Comparison of ENCODE assay signal across 22 cellular contexts in the genomic region with DNA sequence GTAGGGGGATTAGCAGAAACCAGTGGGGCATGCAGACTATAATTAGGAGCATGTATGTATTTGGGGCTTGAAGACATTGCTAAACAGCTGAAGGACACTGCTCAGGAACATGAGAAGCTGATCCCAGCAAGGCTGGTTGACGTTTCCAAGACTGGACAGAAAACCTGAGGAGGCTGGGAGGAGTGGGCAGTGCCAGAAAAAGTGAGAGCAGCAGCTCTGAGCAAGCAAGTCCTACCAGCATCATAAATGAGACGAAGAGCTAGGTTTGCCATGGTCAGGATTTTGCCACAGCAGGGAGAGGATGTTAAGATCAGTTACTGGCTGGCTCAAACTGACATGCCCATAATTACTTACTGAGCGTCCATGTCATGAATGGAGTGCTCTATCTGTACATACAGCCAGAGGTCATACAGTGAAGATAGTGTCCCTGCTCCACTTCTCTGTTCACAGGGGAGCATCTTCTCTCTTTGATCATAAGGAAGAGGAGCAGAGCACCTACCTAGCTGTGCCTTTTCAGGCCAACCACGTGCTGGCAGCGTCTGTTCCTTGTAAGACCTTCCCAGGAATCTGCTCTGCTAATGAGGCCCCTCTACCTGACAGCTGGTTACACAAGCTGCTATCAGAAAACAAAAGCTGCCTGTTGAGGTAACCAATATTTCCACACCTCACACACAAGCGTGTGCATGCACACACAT. TPM values are rescaled to one million over a fixed set of nuclear protein-coding genes. Genes with fewer than 3 reads are reported as not detected.
DNase-seq lines count a peak whose midpoint lies in the region; ATAC-seq, FAIRE-seq and TF ChIP-seq lines count a peak whose summit lies in the region.
"Had no signal": no experiment of that assay in that cellular context is flagged by ENCODE, and none has a peak within 500 bp of the region (broad histone marks: within the 10 kb centered on the region; RNA-seq: fewer than 3 reads in every experiment).

No MANE protein-coding gene starts in this region.

- TF ChIP-seq CTCF in heart left ventricle (IDR thresholded peaks at IDR 0.05) (no peak), kidney (IDR thresholded peaks at IDR 0.05; ENCODE audit: borderline replicate concordance, extremely low read depth, insufficient read depth) (no peak)

- intact Hi-C loops in heart left ventricle (cut with DNase I): no loop called here
- intact Hi-C loops in Right ventricle myocardium superior (cut with DNase I): no loop called here
- intact Hi-C loops in kidney (cut with DNase I): no loop called here

- H3K4me3 ChIP-seq in heart left ventricle: no peak overlapping the region
- H3K4me3 ChIP-seq in kidney (ENCODE audit: low read length in 2 of 2): no peak overlapping the region
- H3K4me3 ChIP-seq: A549, BLaER1, SJSA1 had no signal

- TF ChIP-seq POLR2A in heart left ventricle (IDR thresholded peaks at IDR 0.05): no peak

- H3K4me1 ChIP-seq in heart left ventricle (peaks cover 0 to 34% (median 12%) of the 10 kb centered on the region in 12 donors), kidney (ENCODE audit: control insufficient read depth in 1 of 2, insufficient read depth in 1 of 2, low read depth in 1 of 2, low read length in 2 of 2) (no peaks in the 10 kb centered on the region)
- H3K4me1 ChIP-seq: A549, BLaER1, SJSA1 had no signal

- no peak for FAIRE-seq in kidney (lab: Jason Lieb, UNC)
- FAIRE-seq: A549, GM12892 had no signal

- H3K27me3 ChIP-seq in heart left ventricle: no peaks in the 10 kb centered on the region
- H3K27me3 ChIP-seq: BLaER1, SJSA1 had no signal

- DNase-seq in heart left ventricle: no peak
- DNase-seq in Right ventricle myocardium superior: no peak
- DNase-seq in NCI-H524 (lab: John Stamatoyannopoulos, UW): peak; percentile 76 to 93
- DNase-seq in cerebellum (ENCODE audit: low spot score): peak; percentile 20
- no peak for DNase-seq in NK-92 (lab: John Stamatoyannopoulos, UW; ENCODE audit: unreplicated experiment)
- DNase-seq in kidney: no peak
- DNase-seq: Calu3; CD8-positive, alpha-beta T cell; H9; KG1; NCI-H1105 treated with DMSO at 0.1 percent for 48 hours; NCI-H187; NCI-H2107; NCI-H226; NCI-H774 had no signal

- ATAC-seq in heart left ventricle (peak in 3 of 4 donors; percentile 4 to 40 (median 19)), Right ventricle myocardium superior (ENCODE audit: poor library complexity) (no peak), GM18520 (IDR thresholded peaks at IDR 0.05; ENCODE audit: unreplicated experiment) (no peak)
- ATAC-seq: A549; CD8-positive, alpha-beta T cell; Panc1 had no signal

- H3K9me3 ChIP-seq in heart left ventricle (no peaks in the 10 kb centered on the region), kidney (ENCODE audit: control insufficient read depth in 1 of 2, low read length in 2 of 2) (no peaks in the 10 kb centered on the region)
- H3K9me3 ChIP-seq: A549, BLaER1, SJSA1 had no signal

- H3K36me3 ChIP-seq in heart left ventricle: peaks cover 0 to 15% (median 0%) of the 10 kb centered on the region in 9 donors
- no peaks in the 10 kb centered on the region for H3K36me3 ChIP-seq in kidney (ENCODE audit: control insufficient read depth in 1 of 2, insufficient read depth in 2 of 2, low read length in 2 of 2)
- H3K36me3 ChIP-seq: BLaER1, SJSA1 had no signal

- H3K27ac ChIP-seq in heart left ventricle (peak overlapping the region in 1 of 12 donors; percentile 3), kidney (ENCODE audit: low read depth in 2 of 2, low read length in 2 of 2) (no peak overlapping the region)
- H3K27ac ChIP-seq: A549, BLaER1, SJSA1 had no signal

- 47 to 65% (median 61%) methylated on average over 6 of the region's 6 CpGs for WGBS in heart left ventricle, 4 donors

- no peak overlapping the region for H3K9ac ChIP-seq in kidney (ENCODE audit: low read length in 2 of 2)
- H3K9ac ChIP-seq: BLaER1 had no signal

RNA-seq across cellular contexts. Expression of gene PDE1C, which starts 44.7 kb away (rescaled TPM):
- total RNA-seq in heart left ventricle (100 to 1,000 TPM in 8 of 9 donors, 10 to 100 TPM in 1; 63.7 to 307 (median 143) TPM), Right ventricle myocardium superior (181 TPM), cerebellum (122 TPM), kidney (5.5 TPM)
- polyA plus RNA-seq in heart left ventricle (10 to 100 TPM; 35.3 to 42.9 TPM), kidney (ENCODE audit: insufficient read depth, low read depth, low replicate concordance) (3.3 TPM)
- total RNA-seq: CD8-positive, alpha-beta T cell; HT-29 had no signal

Comparison
In these comparisons a context has a peak if more than half of its experiments do, and no peak if none do; other contexts are left out.
1. ATAC-seq: peak in heart left ventricle (3 of 4); none in Right ventricle myocardium superior (single experiment) and GM18520 (single experiment).
2. DNase-seq: peak in NCI-H524 (2 of 2) and cerebellum (single experiment); none in heart left ventricle (0 of 5), Right ventricle myocardium superior (single experiment), NK-92 (single experiment) and kidney (single experiment).